ENCODE assay signal across 12 cellular contexts in genomic region chr10:125003146-125003900, GRCh38.
A peak's percentile ranks its signal among the peaks of the same experiment; 100 is the strongest.
DNase-seq lines count a peak whose midpoint lies in the region; ATAC-seq, FAIRE-seq and TF ChIP-seq lines count a peak whose summit lies in the region.
"Had no signal": no experiment of that assay in that cellular context is flagged by ENCODE, and none has a peak within 500 bp of the region (broad histone marks: within the 10 kb centered on the region; RNA-seq: fewer than 3 reads in every experiment).

No MANE protein-coding gene starts in this region.

- no peak overlapping the region for H2AFZ ChIP-seq in osteoblast (ENCODE audit: low read length)
- H2AFZ ChIP-seq: parathyroid adenoma had no signal

- no peak for DNase-seq in AG09309 (ENCODE audit: low read depth)
- DNase-seq in cardiac fibroblast (ENCODE audit: low read depth in 2 of 2): no peak
- DNase-seq in osteoblast (ENCODE audit: insufficient read length, low spot score, missing footprints): peak; percentile 62
- DNase-seq in kidney tubule cell (ENCODE audit: low spot score): no peak
- no peak for DNase-seq in NCI-H345 (lab: John Stamatoyannopoulos, UW)
- no peak for DNase-seq in D721Med (ENCODE audit: insufficient read length, low spot score)
- DNase-seq: NCI-H510A treated with DMSO at 0.1 percent for 48 hours; stimulated activated CD4-positive, alpha-beta T cell treated with anti-CD3 and anti-CD28 coated beads, Interleukin-4, amount 100 ng/mL, for 24 hours; stimulated activated naive CD4-positive, alpha-beta T cell treated with Interleukin-2 at 50 U/mL for 16 hours had no signal

- peaks cover 64% of the 10 kb centered on the region for H3K79me2 ChIP-seq in osteoblast (ENCODE audit: insufficient read depth, low read length)

- peaks cover 24% of the 10 kb centered on the region for H3K36me3 ChIP-seq in osteoblast (ENCODE audit: insufficient read depth, low read length)

- H3K4me3 ChIP-seq in AG09309 (ENCODE audit: control insufficient read depth, low read depth, low read length): no peak overlapping the region
- no peak overlapping the region for H3K4me3 ChIP-seq in GM12875 (ENCODE audit: low read depth, low read length)
- H3K4me3 ChIP-seq in cardiac fibroblast (replicated peaks in 1 of 2; ENCODE audit: low read depth in 2 of 2, low read length in 2 of 2): no peak overlapping the region
- no peak overlapping the region for H3K4me3 ChIP-seq in osteoblast (ENCODE audit: insufficient read depth, low read length)

- peaks cover 22% of the 10 kb centered on the region for H3K4me1 ChIP-seq in osteoblast (ENCODE audit: insufficient read depth, low read length)

- FAIRE-seq in D721Med (lab: Jason Lieb, UNC): no peak

- no peak for ATAC-seq in HG03460 (IDR thresholded peaks at IDR 0.05; ENCODE audit: unreplicated experiment)

- H3K4me2 ChIP-seq in osteoblast (ENCODE audit: insufficient read depth, low read length): no peak overlapping the region

- no peaks in the 10 kb centered on the region for H3K27me3 ChIP-seq in osteoblast (ENCODE audit: insufficient read depth, low read length)

- H3K27ac ChIP-seq in osteoblast (ENCODE audit: low read depth, low read length): no peak overlapping the region
- H3K27ac ChIP-seq: parathyroid adenoma had no signal

- no peaks in the 10 kb centered on the region for H3K9me3 ChIP-seq in osteoblast (ENCODE audit: low read depth, low read length)

- peak; percentile 7 for TF ChIP-seq CTCF in AG09309 (IDR thresholded peaks at IDR 0.05; ENCODE audit: control insufficient read depth, insufficient read depth, low read depth, low read length, missing control alignments)
- TF ChIP-seq CTCF in GM12875 (IDR thresholded peaks at IDR 0.05; ENCODE audit: borderline replicate concordance, insufficient read depth, low read depth, low read length): peak; percentile 11; the same call in 1 of the 2 replicates
- TF ChIP-seq CTCF in cardiac fibroblast (IDR thresholded peaks at IDR 0.05; ENCODE audit: low read depth, low read length): peak; percentile 13
- TF ChIP-seq CTCF in osteoblast (IDR thresholded peaks at IDR 0.05; ENCODE audit: extremely low read depth, low read depth, low read length): peak; percentile 5
- no peak for TF ChIP-seq CTCF in D721Med (IDR thresholded peaks at IDR 0.05; ENCODE audit: insufficient read depth, missing control alignments)

- H4K20me1 ChIP-seq in osteoblast (ENCODE audit: insufficient read depth, low read length): peaks cover 49% of the 10 kb centered on the region
